28 cellular contexts compared by ENCODE assay signal in the genomic region with DNA sequence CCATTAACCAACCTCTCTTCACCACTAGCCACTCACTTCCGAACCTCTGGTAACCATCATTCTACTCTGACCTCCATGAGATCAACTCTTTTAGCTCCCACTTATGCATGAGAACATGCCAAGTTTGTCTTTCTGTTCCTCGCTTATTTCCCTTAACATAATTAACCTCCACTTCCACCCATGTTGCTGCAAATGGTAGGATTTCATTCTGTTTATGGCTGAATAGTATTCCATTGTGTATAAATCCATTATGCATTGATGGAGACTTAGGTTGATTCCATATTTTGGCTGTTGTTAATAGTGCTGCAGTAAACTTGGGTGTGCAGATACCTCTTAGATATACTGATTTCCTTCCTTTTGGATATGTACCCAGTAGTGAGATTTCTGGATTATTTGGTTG.
"Had no signal": no experiment of that assay in that cellular context is flagged by ENCODE, and none has a peak within 500 bp of the region (broad histone marks: within the 10 kb centered on the region; RNA-seq: fewer than 3 reads in every experiment).

No MANE protein-coding gene starts in this region.

- H3K27ac Mint-ChIP-seq: activated B cell treated with CpG ODN at 0.5 μM for 24 hours; activated CD4-positive, alpha-beta memory T cell treated with anti-CD3 and anti-CD28 coated beads, Interleukin-2, amount 10 ng/mL, durations not matched to agents 7 days and 5 days; activated CD4-positive, alpha-beta T cell treated with anti-CD3 and anti-CD28 coated beads, Interleukin-2, amount 10 ng/mL, durations not matched to agents 24 days and 14 days; activated naive CD4-positive, alpha-beta T cell treated with anti-CD3 and anti-CD28 coated beads, Interleukin-2, amount 10 ng/mL, durations not matched to agents 7 days and 5 days; activated naive CD8-positive, alpha-beta T cell; activated T-helper 17 cell treated with anti-CD3 and anti-CD28 coated beads, Interleukin-2, amount 50 U/mL, for 72 hours; effector memory CD8-positive, alpha-beta T cell; T-cell; T-helper 1 cell treated with Interleukin-12 subunit alpha and Interleukin-12 subunit beta and Interleukin-4 antibody, amounts not matched to agents 30 μg/mL and 1 μg/mL, for 36 hours had no signal

- H3K4me1 ChIP-seq: adrenal gland, body of pancreas, foreskin keratinocyte, gastrocnemius medialis, heart left ventricle had no signal

- H3K36me3 ChIP-seq: adrenal gland had no signal

- H3K4me3 Mint-ChIP-seq: activated B cell treated with CpG ODN at 0.5 μM for 24 hours; activated CD4-positive, alpha-beta memory T cell treated with anti-CD3 and anti-CD28 coated beads, Interleukin-2, amount 10 ng/mL, durations not matched to agents 7 days and 5 days; activated CD4-positive, alpha-beta T cell treated with anti-CD3 and anti-CD28 coated beads, Interleukin-2, amount 10 ng/mL, durations not matched to agents 24 days and 14 days; activated naive CD4-positive, alpha-beta T cell treated with anti-CD3 and anti-CD28 coated beads, Interleukin-2, amount 10 ng/mL, durations not matched to agents 7 days and 5 days; activated naive CD8-positive, alpha-beta T cell; activated T-cell treated with anti-CD3 and anti-CD28 coated beads, Interleukin-2, amount 50 U/mL, for 4 hours; activated T-helper 17 cell treated with anti-CD3 and anti-CD28 coated beads, Interleukin-2, amount 50 U/mL, for 72 hours; effector memory CD8-positive, alpha-beta T cell; T-cell; T-helper 1 cell treated with Interleukin-12 subunit alpha and Interleukin-12 subunit beta and Interleukin-4 antibody, amounts not matched to agents 30 μg/mL and 1 μg/mL, for 36 hours had no signal

- H3K4me1 Mint-ChIP-seq: activated B cell treated with CpG ODN at 0.5 μM for 24 hours; activated CD4-positive, alpha-beta memory T cell treated with anti-CD3 and anti-CD28 coated beads, Interleukin-2, amount 10 ng/mL, durations not matched to agents 7 days and 5 days; activated CD4-positive, alpha-beta T cell treated with anti-CD3 and anti-CD28 coated beads, Interleukin-2, amount 10 ng/mL, durations not matched to agents 24 days and 14 days; activated naive CD4-positive, alpha-beta T cell treated with anti-CD3 and anti-CD28 coated beads, Interleukin-2, amount 10 ng/mL, durations not matched to agents 7 days and 5 days; activated T-helper 17 cell treated with anti-CD3 and anti-CD28 coated beads, Interleukin-2, amount 50 U/mL, for 72 hours; T-cell had no signal

- H3K4me3 ChIP-seq: body of pancreas, heart left ventricle had no signal

- H3K27me3 ChIP-seq: adrenal gland, body of pancreas, foreskin keratinocyte, gastrocnemius medialis, heart left ventricle had no signal

- H3K27ac ChIP-seq: adrenal gland, body of pancreas, foreskin keratinocyte, gastrocnemius medialis, heart left ventricle, WERI-Rb-1 had no signal

- DNase-seq: activated B cell treated with CpG ODN at 0.5 μM for 24 hours; activated CD4-positive, alpha-beta memory T cell treated with anti-CD3 and anti-CD28 coated beads, Interleukin-2, amount 10 ng/mL, durations not matched to agents 7 days and 5 days; activated CD4-positive, alpha-beta T cell treated with anti-CD3 and anti-CD28 coated beads, Interleukin-2, amount 10 ng/mL, durations not matched to agents 24 days and 14 days; activated CD8-positive, alpha-beta memory T cell treated with anti-CD3 and anti-CD28 coated beads, Interleukin-2, amount 50 U/mL, for 48 hours; activated effector memory CD4-positive, alpha-beta T cell treated with Interleukin-2 at 50 U/mL for 16 hours; activated naive CD4-positive, alpha-beta T cell treated with anti-CD3 and anti-CD28 coated beads, Interleukin-2, amount 10 ng/mL, durations not matched to agents 7 days and 5 days; activated T-cell treated with anti-CD3 and anti-CD28 coated beads for 4 hours; activated T-cell treated with anti-CD3 and anti-CD28 coated beads, Interleukin-2, amount 50 U/mL, for 4 hours; adrenal gland; amygdala; aorta; body of pancreas; caudate nucleus; cortex of kidney; dermis blood vessel endothelial cell; effector CD4-positive, alpha-beta T cell; effector memory CD8-positive, alpha-beta T cell; foreskin keratinocyte; gastrocnemius medialis; glutamatergic neuron; heart left ventricle; SW 1271; T-cell; T1000; WERI-Rb-1 had no signal

- H3K27me3 Mint-ChIP-seq: activated B cell treated with CpG ODN at 0.5 μM for 24 hours; activated CD4-positive, alpha-beta memory T cell treated with anti-CD3 and anti-CD28 coated beads, Interleukin-2, amount 10 ng/mL, durations not matched to agents 7 days and 5 days; activated CD4-positive, alpha-beta T cell treated with anti-CD3 and anti-CD28 coated beads, Interleukin-2, amount 10 ng/mL, durations not matched to agents 24 days and 14 days; activated naive CD4-positive, alpha-beta T cell treated with anti-CD3 and anti-CD28 coated beads, Interleukin-2, amount 10 ng/mL, durations not matched to agents 7 days and 5 days; activated naive CD8-positive, alpha-beta T cell; activated T-helper 17 cell treated with anti-CD3 and anti-CD28 coated beads, Interleukin-2, amount 50 U/mL, for 72 hours; effector memory CD8-positive, alpha-beta T cell; T-cell had no signal
